ENCODE assay signal across 1 cellular context in genomic region chr11:29623144-29623722, GRCh38.
TF ChIP-seq lines count a peak whose summit lies in the region.

No MANE protein-coding gene starts in this region.

TF ChIP-seq in WTC11, 78 proteins besides CTCF, POLR2A, EP300 and RAD21 (continued from another document):
- TF ChIP-seq ZNF281 (CRISPR knock-in tag; IDR thresholded peaks at IDR 0.05) (peak; percentile 76; the same call in 1 of the 2 replicates), SP1 (CRISPR knock-in tag; conservative IDR thresholded peaks at IDR 0.05) (0 out of 2 replicates have a peak, but pooled peaks have one; percentile 38), ARID4B (CRISPR knock-in tag; IDR thresholded peaks at IDR 0.05; ENCODE audit: borderline replicate concordance) (no peak), ZNF219 (CRISPR knock-in tag; IDR thresholded peaks at IDR 0.05; ENCODE audit: borderline replicate concordance) (no peak), ZNF512 (CRISPR knock-in tag; IDR thresholded peaks at IDR 0.05; ENCODE audit: borderline replicate concordance) (no peak), ZNF425 (CRISPR knock-in tag; conservative IDR thresholded peaks at IDR 0.05) (no peak), CREM (CRISPR knock-in tag; IDR thresholded peaks at IDR 0.05) (no peak)
